ENCODE assay signal across 22 cellular contexts in genomic region chr10:6351540-6351939, GRCh38.
DNase-seq lines count a peak whose midpoint lies in the region; ATAC-seq and TF ChIP-seq lines count a peak whose summit lies in the region.
"Had no signal": no experiment of that assay in that cellular context is flagged by ENCODE, and none has a peak within 500 bp of the region (broad histone marks: within the 10 kb centered on the region; RNA-seq: fewer than 3 reads in every experiment).

No MANE protein-coding gene starts in this region.

- H3K36me3 ChIP-seq in CD8-positive, alpha-beta T cell (ENCODE audit: insufficient read depth, low read length) = no peaks in the 10 kb centered on the region
- no peaks in the 10 kb centered on the region for H3K36me3 ChIP-seq in transverse colon
- H3K36me3 ChIP-seq: stomach, tibial nerve had no signal

- in situ Hi-C loops in KBM-7 (cut with MboI; ENCODE audit: low pct_unique_long_range_greater_than_20kb, low sequenced_read_pairs) (no loop called here), transverse colon (cut with MboI; ENCODE audit: low pct_ligation_motif_present in 1 of 4, low pct_unique_long_range_greater_than_20kb in 1 of 4, low sequenced_read_pairs in 3 of 4) (no loop called here)

- no peak overlapping the region for H3K4me3 ChIP-seq in CD8-positive, alpha-beta T cell (ENCODE audit: low read depth, low read length)
- no peak overlapping the region for H3K4me3 ChIP-seq in transverse colon
- H3K4me3 ChIP-seq: stomach, tibial nerve had no signal

- ATAC-seq in CD8-positive, alpha-beta T cell = no peak
- no peak for ATAC-seq in activated T-helper 17 cell treated with anti-CD3 and anti-CD28 coated beads, Interleukin-2, amount 50 U/mL, for 72 hours (replicated peaks)
- no peak for ATAC-seq in HG02973 (IDR thresholded peaks at IDR 0.05; ENCODE audit: unreplicated experiment)
- ATAC-seq: PC-3 had no signal

- TF ChIP-seq CTCF in CD8-positive, alpha-beta T cell (IDR thresholded peaks at IDR 0.05) = no peak
- TF ChIP-seq CTCF in osteocyte (IDR thresholded peaks at IDR 0.05) (no peak), transverse colon (IDR thresholded peaks at IDR 0.05) (no peak)

- peaks cover 42% of the 10 kb centered on the region for H3K4me1 Mint-ChIP-seq in CD8-positive, alpha-beta T cell (ENCODE audit: low read depth)
- H3K4me1 Mint-ChIP-seq in activated T-helper 17 cell treated with anti-CD3 and anti-CD28 coated beads, Interleukin-2, amount 50 U/mL, for 72 hours = peaks cover 36% of the 10 kb centered on the region
- peaks cover 28% of the 10 kb centered on the region for H3K4me1 Mint-ChIP-seq in osteocyte (ENCODE audit: unreplicated experiment)

- H3K27me3 ChIP-seq in CD8-positive, alpha-beta T cell (ENCODE audit: insufficient read depth, low read length) = no peaks in the 10 kb centered on the region
- H3K27me3 ChIP-seq in transverse colon = no peaks in the 10 kb centered on the region
- H3K27me3 ChIP-seq: stomach, tibial nerve had no signal

- 90 to 91% methylated on average over 1 of the region's 1 CpG for WGBS in transverse colon (ENCODE audit: low coverage in 1 of 2), 2 donors

- no peaks in the 10 kb centered on the region for H3K9me3 ChIP-seq in CD8-positive, alpha-beta T cell (ENCODE audit: low read length)
- H3K9me3 ChIP-seq in transverse colon = peaks cover 0 to 3% of the 10 kb centered on the region in 2 donors

- peaks cover 27% of the 10 kb centered on the region for H3K4me1 ChIP-seq in CD8-positive, alpha-beta T cell (ENCODE audit: insufficient read depth, low read length)
- peaks cover 0 to 9% (median 0%) of the 10 kb centered on the region in 4 donors for H3K4me1 ChIP-seq in transverse colon

- H3K4me3 Mint-ChIP-seq in CD8-positive, alpha-beta T cell = no peak overlapping the region
- H3K4me3 Mint-ChIP-seq in activated T-helper 17 cell treated with anti-CD3 and anti-CD28 coated beads, Interleukin-2, amount 50 U/mL, for 72 hours = no peak overlapping the region
- no peak overlapping the region for H3K4me3 Mint-ChIP-seq in osteocyte (ENCODE audit: unreplicated experiment)
- H3K4me3 Mint-ChIP-seq: activated CD4-positive, alpha-beta memory T cell treated with anti-CD3 and anti-CD28 coated beads for 36 hours had no signal

- CTCF ChIA-PET in CD8-positive, alpha-beta T cell (lab: Charles Lee) = interaction anchor here (1.1 to 1.8 kb wide), 3 partner anchors 17 to 149 kb away, joined by 3 to 8 read pairs (median 5); no protein-coding TSS in a partner anchor

- H3K36me3 Mint-ChIP-seq in CD8-positive, alpha-beta T cell = peaks cover 5% of the 10 kb centered on the region
- H3K36me3 Mint-ChIP-seq in activated T-helper 17 cell treated with anti-CD3 and anti-CD28 coated beads, Interleukin-2, amount 50 U/mL, for 72 hours (ENCODE audit: low read depth) = peaks cover 21% of the 10 kb centered on the region
- H3K36me3 Mint-ChIP-seq in osteocyte (ENCODE audit: unreplicated experiment) = peaks cover 2% of the 10 kb centered on the region

- intact Hi-C loops in CD8-positive, alpha-beta T cell (cut with DNase I, micrococcal nuclease) = no loop called here
- intact Hi-C loops in transverse colon (cut with DNase I; ENCODE audit: low total_unique reads) = no loop called here

- no peak overlapping the region for H3K27ac ChIP-seq in CD8-positive, alpha-beta T cell (ENCODE audit: low read depth, low read length)
- H3K27ac ChIP-seq in transverse colon = no peak overlapping the region
- H3K27ac ChIP-seq: stomach, tibial nerve had no signal

- peaks cover 11% of the 10 kb centered on the region for H3K9me3 Mint-ChIP-seq in CD8-positive, alpha-beta T cell
- peaks cover 8% of the 10 kb centered on the region for H3K9me3 Mint-ChIP-seq in activated T-helper 17 cell treated with anti-CD3 and anti-CD28 coated beads, Interleukin-2, amount 50 U/mL, for 72 hours
- H3K9me3 Mint-ChIP-seq in osteocyte (ENCODE audit: unreplicated experiment) = peaks cover 13% of the 10 kb centered on the region

- POLR2A ChIA-PET in CD8-positive, alpha-beta T cell (lab: Charles Lee) = no interaction called here

- H3K27me3 Mint-ChIP-seq in CD8-positive, alpha-beta T cell (ENCODE audit: low read depth) = no peaks in the 10 kb centered on the region
- H3K27me3 Mint-ChIP-seq in activated T-helper 17 cell treated with anti-CD3 and anti-CD28 coated beads, Interleukin-2, amount 50 U/mL, for 72 hours = no peaks in the 10 kb centered on the region
- H3K27me3 Mint-ChIP-seq in osteocyte (ENCODE audit: unreplicated experiment) = peaks cover 5% of the 10 kb centered on the region
- H3K27me3 Mint-ChIP-seq: activated CD4-positive, alpha-beta memory T cell treated with anti-CD3 and anti-CD28 coated beads for 36 hours had no signal

- no peak for DNase-seq in CD8-positive, alpha-beta T cell
- peak; percentile 4 for DNase-seq in KBM-7
- DNase-seq in osteocyte (ENCODE audit: extremely low spot score, unreplicated experiment) = peak; percentile 59
- no peak for DNase-seq in transverse colon
- no peak for DNase-seq in KG1 (lab: John Stamatoyannopoulos, UW)
- DNase-seq: activated CD4-positive, alpha-beta memory T cell treated with anti-CD3 and anti-CD28 coated beads for 36 hours; activated gamma-delta T cell treated with Interleukin-2 at 50 U/mL for 16 hours; amniotic stem cell; cortex of kidney; kidney glomerular epithelial cell; mammary epithelial cell; NCI-H1417 treated with DMSO at 0.1 percent for 48 hours; NCI-H69; nucleus accumbens; PC-3; SIG-M5; stimulated activated CD4-positive, alpha-beta T cell treated with anti-CD3 and anti-CD28 coated beads, Interleukin-4, amount 100 ng/mL, for 1 hour; stomach; T-helper 1 cell had no signal

- peak overlapping the region; percentile 63 for H3K27ac Mint-ChIP-seq in CD8-positive, alpha-beta T cell
- H3K27ac Mint-ChIP-seq in activated T-helper 17 cell treated with anti-CD3 and anti-CD28 coated beads, Interleukin-2, amount 50 U/mL, for 72 hours = peak overlapping the region; percentile 21
- no peak overlapping the region for H3K27ac Mint-ChIP-seq in osteocyte (ENCODE audit: unreplicated experiment)
- H3K27ac Mint-ChIP-seq: activated CD4-positive, alpha-beta memory T cell treated with anti-CD3 and anti-CD28 coated beads for 36 hours had no signal

- TF ChIP-seq POLR2A in transverse colon (IDR thresholded peaks at IDR 0.05) = no peak

- no peak for TF ChIP-seq EP300 in transverse colon (IDR thresholded peaks at IDR 0.05; ENCODE audit: low read depth)

Comparison
In these comparisons a context has a peak if more than half of its experiments do, and no peak if none do; other contexts are left out.
1. DNase-seq: peak in KBM-7 (single experiment) and osteocyte (single experiment); none in CD8-positive, alpha-beta T cell (0 of 7), transverse colon (single experiment) and KG1 (single experiment).